8 cellular contexts compared by ENCODE assay signal in genomic region chr10:17229967-17230682, GRCh38. TPM values are rescaled to one million over a fixed set of nuclear protein-coding genes. Genes with fewer than 3 reads are reported as not detected.
DNase-seq lines count a peak whose midpoint lies in the region; ATAC-seq and TF ChIP-seq lines count a peak whose summit lies in the region.

No MANE protein-coding gene starts in this region.

- DNase-seq in DMS53 treated with DMSO at 0.1 percent for 48 hours (lab: John Stamatoyannopoulos, UW; ENCODE audit: unreplicated experiment), result peak; percentile 67
- DNase-seq in SIG-M5 (lab: John Stamatoyannopoulos, UW), result peak; percentile 46
- DNase-seq in activated naive CD4-positive, alpha-beta T cell treated with anti-CD3 and anti-CD28 coated beads for 36 hours, result peak; percentile 93
- peak; percentile 83 to 84 for DNase-seq in cardiac muscle cell (ENCODE audit: low read depth in 1 of 2, low spot score in 1 of 2)
- DNase-seq in psoas muscle, result peak; percentile 85 to 90
- peak; percentile 81 to 84 for DNase-seq in uterus

- CTCF ChIA-PET in activated naive CD4-positive, alpha-beta T cell treated with anti-CD3 and anti-CD28 coated beads for 36 hours (lab: Charles Lee), result interaction anchor here (0.6 to 3.2 kb wide), 15 partner anchors 14 to 402 kb away, joined by 3 to 19 read pairs (median 3); partner anchors contain the start of gene TRDMT1

- H3K4me3 ChIP-seq in HUES6 (ENCODE audit: low read depth, low read length) (peak overlapping the region; percentile 88), cardiac muscle cell (peak overlapping the region; percentile 62), psoas muscle (peak overlapping the region; percentile 80), uterus (peak overlapping the region; percentile 93 to 97)

- TF ChIP-seq CTCF in cardiac muscle cell (IDR thresholded peaks at IDR 0.05; ENCODE audit: low read depth, low read length) (no peak), psoas muscle (IDR thresholded peaks at IDR 0.05) (no peak), uterus (IDR thresholded peaks at IDR 0.05) (peak in 1 of 4 experiments; percentile 29)

- H3K27me3 ChIP-seq in HUES6 (ENCODE audit: control insufficient read depth, insufficient read depth, low read length), result peaks cover 25% of the 10 kb centered on the region
- no peaks in the 10 kb centered on the region for H3K27me3 ChIP-seq in cardiac muscle cell
- peaks cover 0 to 83% (median 10%) of the 10 kb centered on the region in 3 donors for H3K27me3 ChIP-seq in psoas muscle (ENCODE audit: insufficient read depth in 3 of 3, low read length in 2 of 3)
- H3K27me3 ChIP-seq in uterus, result no peaks in the 10 kb centered on the region

- H3K27me3 Mint-ChIP-seq in activated naive CD4-positive, alpha-beta T cell treated with anti-CD3 and anti-CD28 coated beads for 36 hours (ENCODE audit: low read depth), result no peaks in the 10 kb centered on the region

- peak; percentile 50 to 63 for TF ChIP-seq POLR2A in uterus (IDR thresholded peaks at IDR 0.05)

- peak overlapping the region; percentile 66; the same call in 1 of the 2 replicates for H3K27ac ChIP-seq in HUES6 (ENCODE audit: low read depth, low read length)
- H3K27ac ChIP-seq in cardiac muscle cell, result peak overlapping the region; percentile 84
- peak overlapping the region; percentile 83 for H3K27ac ChIP-seq in psoas muscle
- H3K27ac ChIP-seq in uterus, result peak overlapping the region; percentile 100

- H3K4me1 ChIP-seq in HUES6 (ENCODE audit: control insufficient read depth, insufficient read depth, low read length) (peaks cover 15% of the 10 kb centered on the region), cardiac muscle cell (ENCODE audit: low read depth) (peaks cover 10% of the 10 kb centered on the region), psoas muscle (peaks cover 26% of the 10 kb centered on the region), uterus (no peaks in the 10 kb centered on the region)

- H3K4me3 Mint-ChIP-seq in activated naive CD4-positive, alpha-beta T cell treated with anti-CD3 and anti-CD28 coated beads for 36 hours, result peak overlapping the region; percentile 80

- no peaks in the 10 kb centered on the region for H3K9me3 Mint-ChIP-seq in activated naive CD4-positive, alpha-beta T cell treated with anti-CD3 and anti-CD28 coated beads for 36 hours

- intact Hi-C loops in activated naive CD4-positive, alpha-beta T cell treated with anti-CD3 and anti-CD28 coated beads for 36 hours (cut with micrococcal nuclease), result loop anchor here (1.0 to 5.0 kb wide), 6 partner anchors 29 to 1427 kb away; partner anchors contain the start of genes ARL5B, PTER, STAM and TRDMT1
- intact Hi-C loops in psoas muscle (cut with DNase I), result no loop called here
- intact Hi-C loops in uterus (cut with DNase I; ENCODE audit: low total_unique reads), result no loop called here

- peak overlapping the region; percentile 81 for H3K27ac Mint-ChIP-seq in activated naive CD4-positive, alpha-beta T cell treated with anti-CD3 and anti-CD28 coated beads for 36 hours

- WGBS in psoas muscle, 3 donors, result 0 to 1% (median 0%) methylated on average over 42 to 43 of the region's 43 CpGs

- peaks cover 57% of the 10 kb centered on the region for H3K4me1 Mint-ChIP-seq in activated naive CD4-positive, alpha-beta T cell treated with anti-CD3 and anti-CD28 coated beads for 36 hours (ENCODE audit: low read depth)

- ATAC-seq in GM21447 (IDR thresholded peaks at IDR 0.05; ENCODE audit: unreplicated experiment), result peak; percentile 49
- peak; percentile 42 to 61 (median 57) for ATAC-seq in psoas muscle

- peak overlapping the region; percentile 92 for H3K9ac ChIP-seq in HUES6 (ENCODE audit: low read length)

- H3K9me3 ChIP-seq in HUES6 (ENCODE audit: control insufficient read depth, insufficient read depth, low read depth, low read length), result no peaks in the 10 kb centered on the region
- no peaks in the 10 kb centered on the region for H3K9me3 ChIP-seq in cardiac muscle cell (ENCODE audit: low read depth)
- no peaks in the 10 kb centered on the region for H3K9me3 ChIP-seq in psoas muscle
- no peaks in the 10 kb centered on the region for H3K9me3 ChIP-seq in uterus

- peaks cover 13% of the 10 kb centered on the region for H3K36me3 Mint-ChIP-seq in activated naive CD4-positive, alpha-beta T cell treated with anti-CD3 and anti-CD28 coated beads for 36 hours (ENCODE audit: low read depth)

- peaks cover 48% of the 10 kb centered on the region for H3K36me3 ChIP-seq in HUES6 (ENCODE audit: control insufficient read depth, insufficient read depth, low read length)
- H3K36me3 ChIP-seq in cardiac muscle cell, result peaks cover 33% of the 10 kb centered on the region
- H3K36me3 ChIP-seq in psoas muscle (ENCODE audit: insufficient read depth in 1 of 2, low read depth in 1 of 2), result peaks cover 3 to 38% of the 10 kb centered on the region in 2 donors
- H3K36me3 ChIP-seq in uterus, result no peaks in the 10 kb centered on the region

RNA-seq across cellular contexts. Expression of gene VIM, which starts 2.1 kb away (rescaled TPM):
- total RNA-seq in activated naive CD4-positive, alpha-beta T cell treated with anti-CD3 and anti-CD28 coated beads for 36 hours, result 10 to 100 TPM; 58.3 to 60.6 TPM
- total RNA-seq in cardiac muscle cell (904 and 1,157 TPM in 2 replicates), psoas muscle (100 to 1,000 TPM; 166 to 315 (median 198) TPM), uterus (1,000 to 10,000 TPM; 1,892 to 2,495 (median 2,052) TPM)
- polyA plus RNA-seq in cardiac muscle cell (258 and 383 TPM in 2 replicates), psoas muscle (100 to 1,000 TPM; 126 to 443 (median 175) TPM)

RNA-seq across cellular contexts. Expression of gene TRDMT1, which starts 28.7 kb away (rescaled TPM):
- 1 to 10 TPM; 6.5 to 7.2 TPM for total RNA-seq in activated naive CD4-positive, alpha-beta T cell treated with anti-CD3 and anti-CD28 coated beads for 36 hours
- 5.7 and 10.1 TPM in 2 replicates for total RNA-seq in cardiac muscle cell
- polyA plus RNA-seq in cardiac muscle cell, result 3.9 and 7.9 TPM in 2 replicates
- 1 to 10 TPM in 3 of 4 donors, under 1 TPM in 1; 0.84 to 2.7 (median 1.9) TPM for total RNA-seq in psoas muscle
- polyA plus RNA-seq in psoas muscle, result 1 to 10 TPM in 2 of 3 donors, under 1 TPM in 1; 0.49 to 2.5 (median 2.3) TPM
- total RNA-seq in uterus, result 10 to 100 TPM in 3 of 4 donors, 1 to 10 TPM in 1; 2.6 to 25.4 (median 14.8) TPM

Comparison
In these comparisons a context has a peak if more than half of its experiments do, and no peak if none do; other contexts are left out.
1. Peak in every context shown above with its lines: DNase-seq, ATAC-seq, H3K4me3 ChIP-seq and H3K27ac ChIP-seq.